Comparison of ENCODE assay signal across 1 cellular context in the genomic region with DNA sequence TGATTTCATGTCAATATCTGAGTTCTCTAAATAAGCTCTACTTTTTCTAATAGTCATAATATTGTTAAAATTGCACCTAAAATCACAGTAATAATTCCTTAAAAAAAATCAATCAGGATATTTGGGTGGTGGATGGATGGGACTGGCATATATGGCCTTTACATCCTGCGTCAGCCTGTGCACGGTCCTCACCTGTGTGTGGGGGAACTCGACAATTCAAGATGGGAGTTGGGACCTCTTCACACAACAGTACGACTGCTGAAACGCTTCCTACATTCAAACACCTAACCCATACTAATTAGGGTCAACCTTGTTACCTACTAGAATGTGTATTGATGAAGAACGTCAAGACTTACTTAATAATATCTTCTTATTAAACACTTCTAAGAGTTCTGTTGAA.
TF ChIP-seq lines count a peak whose summit lies in the region.

No MANE protein-coding gene starts in this region.

TF ChIP-seq in HepG2, 621 proteins besides CTCF, POLR2A, EP300 and RAD21:
- TF ChIP-seq, protein P1, sequence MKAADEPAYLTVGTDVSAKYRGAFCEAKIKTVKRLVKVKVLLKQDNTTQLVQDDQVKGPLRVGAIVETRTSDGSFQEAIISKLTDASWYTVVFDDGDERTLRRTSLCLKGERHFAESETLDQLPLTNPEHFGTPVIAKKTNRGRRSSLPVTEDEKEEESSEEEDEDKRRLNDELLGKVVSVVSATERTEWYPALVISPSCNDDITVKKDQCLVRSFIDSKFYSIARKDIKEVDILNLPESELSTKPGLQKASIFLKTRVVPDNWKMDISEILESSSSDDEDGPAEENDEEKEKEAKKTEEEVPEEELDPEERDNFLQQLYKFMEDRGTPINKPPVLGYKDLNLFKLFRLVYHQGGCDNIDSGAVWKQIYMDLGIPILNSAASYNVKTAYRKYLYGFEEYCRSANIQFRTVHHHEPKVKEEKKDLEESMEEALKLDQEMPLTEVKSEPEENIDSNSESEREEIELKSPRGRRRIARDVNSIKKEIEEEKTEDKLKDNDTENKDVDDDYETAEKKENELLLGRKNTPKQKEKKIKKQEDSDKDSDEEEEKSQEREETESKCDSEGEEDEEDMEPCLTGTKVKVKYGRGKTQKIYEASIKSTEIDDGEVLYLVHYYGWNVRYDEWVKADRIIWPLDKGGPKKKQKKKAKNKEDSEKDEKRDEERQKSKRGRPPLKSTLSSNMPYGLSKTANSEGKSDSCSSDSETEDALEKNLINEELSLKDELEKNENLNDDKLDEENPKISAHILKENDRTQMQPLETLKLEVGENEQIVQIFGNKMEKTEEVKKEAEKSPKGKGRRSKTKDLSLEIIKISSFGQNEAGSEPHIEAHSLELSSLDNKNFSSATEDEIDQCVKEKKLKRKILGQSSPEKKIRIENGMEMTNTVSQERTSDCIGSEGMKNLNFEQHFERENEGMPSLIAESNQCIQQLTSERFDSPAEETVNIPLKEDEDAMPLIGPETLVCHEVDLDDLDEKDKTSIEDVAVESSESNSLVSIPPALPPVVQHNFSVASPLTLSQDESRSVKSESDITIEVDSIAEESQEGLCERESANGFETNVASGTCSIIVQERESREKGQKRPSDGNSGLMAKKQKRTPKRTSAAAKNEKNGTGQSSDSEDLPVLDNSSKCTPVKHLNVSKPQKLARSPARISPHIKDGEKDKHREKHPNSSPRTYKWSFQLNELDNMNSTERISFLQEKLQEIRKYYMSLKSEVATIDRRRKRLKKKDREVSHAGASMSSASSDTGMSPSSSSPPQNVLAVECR (CRISPR knock-in tag; IDR thresholded peaks at IDR 0.05; ENCODE audit: borderline replicate concordance) = no peak
- peak; percentile 93 for TF ChIP-seq RBM22 (optimal IDR thresholded peaks at IDR 0.05; ENCODE audit: low read length)
- TF ChIP-seq ZSCAN21 (CRISPR knock-in tag; IDR thresholded peaks at IDR 0.05; ENCODE audit: borderline replicate concordance) = no peak
- TF ChIP-seq POLR2G (IDR thresholded peaks at IDR 0.05; ENCODE audit: low read depth, low read length) = 0 out of 2 replicates have a peak, but pooled peaks have one; percentile 30
- no peak for TF ChIP-seq SMARCE1 (IDR thresholded peaks at IDR 0.05; ENCODE audit: borderline replicate concordance)
TF ChIP-seq in HepG2: peak in this region for 2.
